In the genomic region with DNA sequence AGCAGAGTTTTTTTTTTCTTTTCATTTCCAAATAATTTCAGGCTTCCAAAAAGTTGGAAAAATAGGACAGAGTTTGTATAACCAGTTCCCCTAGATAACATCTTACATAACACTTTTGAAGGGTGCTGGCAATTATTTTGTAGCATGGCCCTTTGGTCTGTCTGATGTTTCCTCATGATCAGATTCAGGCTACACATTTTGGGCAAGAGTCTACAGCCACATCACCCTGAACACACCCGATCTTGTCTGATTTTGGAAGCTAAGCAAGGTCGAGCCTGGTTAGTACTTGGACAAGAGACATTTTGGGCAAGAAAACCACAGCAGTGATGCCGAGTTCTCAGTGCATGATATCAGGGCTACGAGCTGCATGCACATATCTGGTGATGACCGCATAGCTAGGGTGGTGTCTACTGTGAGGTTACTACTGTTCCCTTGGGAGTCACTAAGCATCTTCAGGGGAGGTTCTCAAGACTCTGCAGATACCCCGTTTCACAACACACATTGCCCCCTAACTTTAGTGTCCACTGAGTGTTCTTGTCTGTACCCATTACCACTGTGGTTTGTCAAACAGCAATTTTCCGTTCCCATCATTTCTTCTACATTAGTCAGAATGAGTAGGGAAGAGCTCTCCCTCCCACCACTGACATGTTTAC, we compare ENCODE assay signal across 24 cellular contexts.
A peak's percentile ranks its signal among the peaks of the same experiment; 100 is the strongest.
DNase-seq lines count a peak whose midpoint lies in the region; ATAC-seq and TF ChIP-seq lines count a peak whose summit lies in the region.
"Had no signal": no experiment of that assay in that cellular context is flagged by ENCODE, and none has a peak within 500 bp of the region (broad histone marks: within the 10 kb centered on the region; RNA-seq: fewer than 3 reads in every experiment).

No MANE protein-coding gene starts in this region.

- TF ChIP-seq EP300 in suprapubic skin (IDR thresholded peaks at IDR 0.05), result no peak

- H3K27me3 ChIP-seq in right atrium auricular region (no peaks in the 10 kb centered on the region), suprapubic skin (no peaks in the 10 kb centered on the region)
- H3K27me3 ChIP-seq: cardiac muscle cell, pancreas, spleen had no signal

- intact Hi-C loops in Right ventricle myocardium inferior (cut with DNase I), result no loop called here

- DNase-seq in Right ventricle myocardium inferior (ENCODE audit: missing footprints) (no peak), right atrium auricular region (ENCODE audit: low spot score) (no peak), T1000 (lab: John Stamatoyannopoulos, UW) (peak; percentile 15), foreskin fibroblast (peak; percentile 73 to 75), suprapubic skin (ENCODE audit: low spot score in 2 of 2) (no peak), NCI-H1105 (lab: John Stamatoyannopoulos, UW) (no peak)
- DNase-seq: 8988T; activated CD8-positive, alpha-beta T cell treated with anti-CD3 and anti-CD28 coated beads, Interleukin-2, amount 10 ng/mL, durations not matched to agents 7 days and 5 days; activated naive CD8-positive, alpha-beta T cell treated with anti-CD3 and anti-CD28 coated beads for 36 hours; activated T-cell treated with anti-CD3 and anti-CD28 coated beads, Interleukin-2, amount 50 U/mL, for 72 hours; CD4-positive, CD25-positive, alpha-beta regulatory T cell; DND-41; naive thymus-derived CD4-positive, alpha-beta T cell; NCI-H1105 treated with DMSO at 0.1 percent for 48 hours; NCI-H2107; NCI-H526; pancreas; SHP77; spleen; T-helper 1 cell; WERI-Rb-1 had no signal

- H3K4me1 ChIP-seq in right atrium auricular region (no peaks in the 10 kb centered on the region), suprapubic skin (peaks cover 10% of the 10 kb centered on the region)
- H3K4me1 ChIP-seq: pancreas, spleen had no signal

- no peaks in the 10 kb centered on the region for H3K36me3 ChIP-seq in right atrium auricular region
- H3K36me3 ChIP-seq in suprapubic skin, result peaks cover 4% of the 10 kb centered on the region
- H3K36me3 ChIP-seq: cardiac muscle cell, pancreas, WERI-Rb-1 had no signal

- H3K9me3 ChIP-seq in right atrium auricular region, result no peaks in the 10 kb centered on the region
- H3K9me3 ChIP-seq in suprapubic skin, result no peaks in the 10 kb centered on the region
- H3K9me3 ChIP-seq: pancreas, spleen had no signal

- H3K27ac ChIP-seq in right atrium auricular region (peak overlapping the region in 1 of 2 donors; percentile 6), suprapubic skin (peak overlapping the region; percentile 75)
- H3K27ac ChIP-seq: cardiac muscle cell, pancreas, spleen, WERI-Rb-1 had no signal

- H3K4me3 ChIP-seq in right atrium auricular region (no peak overlapping the region), foreskin fibroblast (ENCODE audit: low read depth in 1 of 2, low read length in 2 of 2) (no peak overlapping the region), suprapubic skin (no peak overlapping the region)
- H3K4me3 ChIP-seq: cardiac muscle cell, pancreas, spleen had no signal

- 79% methylated on average over 7 of the region's 7 CpGs for WGBS in suprapubic skin

- ATAC-seq in Right ventricle myocardium inferior (peak; percentile 73), GM21367 (IDR thresholded peaks at IDR 0.05; ENCODE audit: unreplicated experiment) (no peak), esophagus mucosa (no peak)
- ATAC-seq: activated CD8-positive, alpha-beta T cell treated with anti-CD3 and anti-CD28 coated beads, Interleukin-2, amount 10 ng/mL, durations not matched to agents 7 days and 5 days; activated T-cell treated with anti-CD3 and anti-CD28 coated beads, Interleukin-2, amount 50 U/mL, for 72 hours; naive thymus-derived CD4-positive, alpha-beta T cell; pancreas had no signal

- TF ChIP-seq POLR2A in suprapubic skin (IDR thresholded peaks at IDR 0.05), result no peak

- TF ChIP-seq CTCF in right atrium auricular region (IDR thresholded peaks at IDR 0.05) (no peak), foreskin fibroblast (IDR thresholded peaks at IDR 0.05; ENCODE audit: low read depth, low read length) (no peak), suprapubic skin (IDR thresholded peaks at IDR 0.05) (no peak)

Comparison
In these comparisons a context has a peak if more than half of its experiments do, and no peak if none do; other contexts are left out.
1. DNase-seq: peak in T1000 (single experiment) and foreskin fibroblast (2 of 2); none in Right ventricle myocardium inferior (single experiment), right atrium auricular region (single experiment), suprapubic skin (0 of 2) and NCI-H1105 (single experiment).